Comparison of ENCODE assay signal across 12 cellular contexts in the genomic region with DNA sequence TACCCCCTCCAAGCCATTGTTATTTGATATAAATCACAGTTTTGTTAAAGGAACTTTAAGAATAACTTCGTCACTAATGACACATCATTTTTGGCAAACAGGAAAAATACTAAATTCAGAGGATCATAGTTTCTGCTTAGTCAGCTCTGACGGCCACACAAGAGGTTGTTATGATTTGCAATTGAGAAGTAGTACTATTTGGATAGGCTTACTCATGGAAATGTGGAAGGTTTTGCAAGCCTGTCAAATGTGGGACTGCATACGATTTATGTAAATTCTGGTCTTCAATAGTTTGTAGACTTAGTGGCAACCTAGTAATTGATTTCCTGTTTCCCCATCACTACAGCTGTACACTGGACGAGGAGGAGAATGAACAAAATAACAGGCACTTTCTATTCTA.
DNase-seq lines count a peak whose midpoint lies in the region; ATAC-seq, FAIRE-seq and TF ChIP-seq lines count a peak whose summit lies in the region.
"Had no signal": no experiment of that assay in that cellular context is flagged by ENCODE, and none has a peak within 500 bp of the region (broad histone marks: within the 10 kb centered on the region; RNA-seq: fewer than 3 reads in every experiment).

No MANE protein-coding gene starts in this region.

- H2BK120ac ChIP-seq in H9 (ENCODE audit: low read depth, low read length, poor library complexity, severe bottlenecking): no peak overlapping the region

- intact Hi-C loops in endothelial cell of umbilical vein (cut with micrococcal nuclease): no loop called here

- H3K56ac ChIP-seq in H9 (ENCODE audit: insufficient read length, low read depth, low read length): no peak overlapping the region

- no peaks in the 10 kb centered on the region for H3K9me3 Mint-ChIP-seq in nephron
- H3K9me3 Mint-ChIP-seq in H9: no peaks in the 10 kb centered on the region
- H3K9me3 Mint-ChIP-seq: naive B cell had no signal

- peak overlapping the region; percentile 48 for H3K27ac ChIP-seq in endothelial cell of umbilical vein (ENCODE audit: insufficient read depth, low read depth, low read length)
- no peak overlapping the region for H3K27ac ChIP-seq in H9 (ENCODE audit: insufficient read length, low read depth, low read length)

- DNase-seq in EH (ENCODE audit: low read depth) (peak; percentile 88), NOMO-1 (lab: John Stamatoyannopoulos, UW; ENCODE audit: unreplicated experiment in 2 of 2) (peak; percentile 80 to 96), endothelial cell of umbilical vein (ENCODE audit: low read depth, low spot score) (peak; percentile 88), C1 segment of cervical spinal cord (lab: John Stamatoyannopoulos, UW) (no peak), H9 (no peak), NCI-H2029 treated with DMSO at 0.1 percent for 48 hours (lab: John Stamatoyannopoulos, UW) (no peak)
- DNase-seq: erythroblast, naive B cell, NCI-H2171 had no signal

- H2AFZ ChIP-seq in endothelial cell of umbilical vein (ENCODE audit: low read depth, low read length): no peak overlapping the region
- H2AFZ ChIP-seq in H9 (ENCODE audit: low read length): no peak overlapping the region

- no peak overlapping the region for H2BK5ac ChIP-seq in H9 (ENCODE audit: insufficient read length, low read length)

- TF ChIP-seq CTCF in endothelial cell of umbilical vein (IDR thresholded peaks at IDR 0.05; ENCODE audit: extremely low read depth in 1 of 2, insufficient read depth in 1 of 2, low read depth in 1 of 2, low read length in 2 of 2) (no peak), nephron (IDR thresholded peaks at IDR 0.05; ENCODE audit: unreplicated experiment in 3 of 3) (no peak), H9 (conservative IDR thresholded peaks at IDR 0.05) (no peak)

- H4K91ac ChIP-seq in H9 (ENCODE audit: insufficient read length, low read depth, low read length): no peak overlapping the region

- no peak overlapping the region for H2AK5ac ChIP-seq in H9 (ENCODE audit: insufficient read length, low read length)

- no peaks in the 10 kb centered on the region for H3K79me1 ChIP-seq in H9 (ENCODE audit: insufficient read depth, low read depth, low read length, poor library complexity, severe bottlenecking)

- H3K4me1 ChIP-seq in endothelial cell of umbilical vein (ENCODE audit: control insufficient read depth, extremely low read depth, insufficient read depth, low read length) (peaks cover 8% of the 10 kb centered on the region), H9 (ENCODE audit: insufficient read depth, low read length) (peaks cover 2% of the 10 kb centered on the region; the same call in 1 of the 2 replicates)

- H2BK15ac ChIP-seq in H9 (ENCODE audit: low read depth, low read length): no peak overlapping the region

- H3K14ac ChIP-seq in H9 (ENCODE audit: insufficient read depth, low read length): no peak overlapping the region

- CTCF ChIA-PET in endothelial cell of umbilical vein (lab: Charles Lee): interaction anchor here (0.5 to 1.5 kb wide), 4 partner anchors 10 to 529 kb away, joined by 3 to 5 read pairs (median 4); no protein-coding TSS in a partner anchor

- H4K8ac ChIP-seq in H9 (replicated peaks; ENCODE audit: insufficient read length, low read depth, low read length): no peak overlapping the region

- H3K18ac ChIP-seq in H9 (ENCODE audit: insufficient read length, low read depth, low read length): no peak overlapping the region

- H3K27me3 ChIP-seq in endothelial cell of umbilical vein (ENCODE audit: control insufficient read depth in 2 of 2, insufficient read depth in 2 of 2, low read length in 2 of 2) (no peaks in the 10 kb centered on the region), H9 (ENCODE audit: insufficient read depth, low read length) (no peaks in the 10 kb centered on the region)

- H2BK12ac ChIP-seq in H9 (ENCODE audit: insufficient read length, low read depth, low read length): no peak overlapping the region

- no peak for TF ChIP-seq POLR2A in endothelial cell of umbilical vein (IDR thresholded peaks at IDR 0.05; ENCODE audit: low read depth, low read length)

- H3K9me1 ChIP-seq in endothelial cell of umbilical vein (replicated peaks; ENCODE audit: control insufficient read depth, extremely low read depth, insufficient read depth, low read length): no peaks in the 10 kb centered on the region

- no peak overlapping the region for H4K5ac ChIP-seq in H9 (ENCODE audit: insufficient read length, low read depth, low read length)

- no peaks in the 10 kb centered on the region for H3K79me2 ChIP-seq in endothelial cell of umbilical vein (ENCODE audit: control insufficient read depth, insufficient read depth, low read length)
- no peaks in the 10 kb centered on the region for H3K79me2 ChIP-seq in H9 (ENCODE audit: insufficient read depth, low read length)

- H3K4me2 ChIP-seq in endothelial cell of umbilical vein (ENCODE audit: insufficient read depth, low read length): peak overlapping the region; percentile 59
- H3K4me2 ChIP-seq in H9 (ENCODE audit: insufficient read depth, insufficient read length, low read length): no peak overlapping the region

- no peaks in the 10 kb centered on the region for H3K23me2 ChIP-seq in H9 (ENCODE audit: insufficient read length, low read depth, low read length, poor library complexity, severe bottlenecking)

- H3K36me3 Mint-ChIP-seq in nephron (ENCODE audit: low read depth) (peaks cover 54% of the 10 kb centered on the region), H9 (ENCODE audit: insufficient read depth in 1 of 3, low read depth in 3 of 3) (peaks cover 9 to 57% (median 40%) of the 10 kb centered on the region in 3 experiments; a peak in 6 of 7 replicates)

- peaks cover 5 to 9% of the 10 kb centered on the region in 2 experiments for H3K36me3 ChIP-seq in endothelial cell of umbilical vein (ENCODE audit: control insufficient read depth in 2 of 2, extremely low read depth in 1 of 2, insufficient read depth in 2 of 2, low read length in 2 of 2)

- no CpG with 5 or more reads among the region's 4 CpGs for WGBS in H9 (ENCODE audit: extremely low coverage, insufficient read length, low lambda C conversion rate)

- peak overlapping the region; percentile 66 to 86 (median 81) for H3K27ac Mint-ChIP-seq in nephron
- peak overlapping the region in 1 of 3 experiments; percentile 72; a peak in 2 of 7 replicates for H3K27ac Mint-ChIP-seq in H9

- POLR2A ChIA-PET in endothelial cell of umbilical vein (lab: Charles Lee): no interaction called here

- H3K4me1 Mint-ChIP-seq in nephron (peaks cover 4% of the 10 kb centered on the region), H9 (peaks cover 11 to 15% of the 10 kb centered on the region in 2 experiments)
- H3K4me1 Mint-ChIP-seq: naive B cell had no signal

- H2BK20ac ChIP-seq in H9 (ENCODE audit: low read depth, low read length, poor library complexity, severe bottlenecking): no peak overlapping the region

- H4K20me1 ChIP-seq in endothelial cell of umbilical vein (replicated peaks; ENCODE audit: control insufficient read depth, extremely low read depth, insufficient read depth, low read length): no peaks in the 10 kb centered on the region
- H4K20me1 ChIP-seq in H9 (ENCODE audit: control insufficient read depth, insufficient read depth, insufficient read length): no peaks in the 10 kb centered on the region

- dilution Hi-C loops in endothelial cell of umbilical vein (cut with MboI; ENCODE audit: extremely low pct_ligation_motif_present, low sequenced_read_pairs): no loop called here

- H3K27me3 Mint-ChIP-seq in nephron (ENCODE audit: low read depth) (no peaks in the 10 kb centered on the region), H9 (ENCODE audit: low read depth) (no peaks in the 10 kb centered on the region)
- H3K27me3 Mint-ChIP-seq: naive B cell had no signal

- H3K4ac ChIP-seq in H9 (ENCODE audit: low read depth, low read length): no peak overlapping the region

- H3K4me3 Mint-ChIP-seq in nephron (no peak overlapping the region), H9 (no peak overlapping the region; a peak in 1 of 5 replicates)
- H3K4me3 Mint-ChIP-seq: naive B cell had no signal

- H3K4me3 ChIP-seq in endothelial cell of umbilical vein (replicated peaks in 1 of 3; ENCODE audit: insufficient read depth in 1 of 3, low read depth in 1 of 3, low read length in 3 of 3): no peak overlapping the region

- H3K9me3 ChIP-seq in endothelial cell of umbilical vein (replicated peaks; ENCODE audit: control insufficient read depth, insufficient read depth, low read length) (no peaks in the 10 kb centered on the region), H9 (ENCODE audit: control insufficient read depth, low read depth, low read length) (no peaks in the 10 kb centered on the region)

- no peak overlapping the region for H3T11ph ChIP-seq in H9 (ENCODE audit: low read length)

- no peak overlapping the region for H3K23ac ChIP-seq in H9 (ENCODE audit: insufficient read length, low read depth, low read length)

- BruUV-seq in endothelial cell of umbilical vein (replicated peaks; lab: Mats Ljungman, UMichigan): no TSS peak

- ATAC-seq in HG02852 (IDR thresholded peaks at IDR 0.05; ENCODE audit: unreplicated experiment): no peak

- H3K9ac ChIP-seq in endothelial cell of umbilical vein (replicated peaks; ENCODE audit: extremely low read depth, insufficient read depth, low read length) (no peak overlapping the region), H9 (ENCODE audit: extremely low read depth, insufficient read length, low read length) (no peak overlapping the region)

- FAIRE-seq in endothelial cell of umbilical vein (lab: Jason Lieb, UNC): peak; percentile 80
- FAIRE-seq: urothelium cell line had no signal

TF ChIP-seq in endothelial cell of umbilical vein, 7 proteins besides CTCF, POLR2A, EP300 and RAD21:
- TF ChIP-seq GATA2 (IDR thresholded peaks at IDR 0.05; ENCODE audit: insufficient read depth, insufficient read length, low read depth, low read length) (no peak), MYC (IDR thresholded peaks at IDR 0.05; ENCODE audit: low read depth, low read length) (no peak), JUN (IDR thresholded peaks at IDR 0.05; ENCODE audit: borderline replicate concordance, insufficient read depth, insufficient read length, low read depth) (peak; percentile 31), POLR2AphosphoS5 (IDR thresholded peaks at IDR 0.05; ENCODE audit: insufficient read depth, low read depth, low read length) (no peak), FOS (IDR thresholded peaks at IDR 0.05; ENCODE audit: borderline replicate concordance, insufficient read depth, low read length) (peak; percentile 25)
- TF ChIP-seq, protein P1, sequence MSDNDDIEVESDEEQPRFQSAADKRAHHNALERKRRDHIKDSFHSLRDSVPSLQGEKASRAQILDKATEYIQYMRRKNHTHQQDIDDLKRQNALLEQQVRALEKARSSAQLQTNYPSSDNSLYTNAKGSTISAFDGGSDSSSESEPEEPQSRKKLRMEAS (IDR thresholded peaks at IDR 0.05; ENCODE audit: insufficient read depth, insufficient read length): no peak

Comparison
In these comparisons a context has a peak if more than half of its experiments do, and no peak if none do; other contexts are left out.
1. DNase-seq: peak in EH (single experiment), NOMO-1 (2 of 2) and endothelial cell of umbilical vein (single experiment); none in C1 segment of cervical spinal cord (0 of 14), H9 (single experiment) and NCI-H2029 treated with DMSO at 0.1 percent for 48 hours (single experiment).